1 cellular context compared by ENCODE assay signal in the genomic region with DNA sequence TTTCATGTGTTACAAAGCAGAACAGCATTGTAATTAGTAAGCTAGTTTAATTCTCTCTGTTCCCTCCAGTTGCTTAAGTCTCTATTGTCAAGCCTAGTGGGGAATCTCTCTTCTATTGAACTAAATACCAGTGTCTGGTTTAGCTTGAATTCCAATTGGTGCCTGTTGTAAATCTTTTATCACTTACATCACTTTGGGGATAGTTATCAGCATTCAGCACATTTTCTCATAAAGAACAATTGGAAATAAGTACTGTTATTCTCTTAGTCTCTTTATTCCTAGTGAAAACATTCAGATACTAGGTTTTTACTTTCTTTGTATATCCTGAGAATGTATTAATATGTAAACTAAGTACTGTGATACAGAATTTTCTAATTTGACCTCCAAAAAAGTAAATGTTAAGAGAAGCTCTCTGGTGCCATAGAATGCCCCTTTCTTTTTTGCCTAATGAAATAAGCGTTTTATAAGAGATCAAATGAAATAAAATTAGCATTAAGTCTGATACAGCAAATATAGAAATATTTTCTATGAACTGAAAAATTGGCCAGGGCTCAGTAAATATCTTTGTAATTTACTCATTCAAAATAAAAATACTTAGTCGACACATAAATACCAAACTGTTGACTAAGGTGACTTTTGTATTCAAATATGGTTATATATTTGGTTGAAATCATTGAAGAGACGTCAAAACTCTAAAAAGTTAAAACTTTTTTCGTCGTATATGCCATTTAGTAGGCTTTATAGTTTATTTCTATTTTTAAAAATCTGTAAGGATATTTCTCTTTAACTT.
TF ChIP-seq lines count a peak whose summit lies in the region.

No MANE protein-coding gene starts in this region.

TF ChIP-seq in HCT116, 20 proteins besides CTCF, POLR2A, EP300 and RAD21 (continued from another document):
- TF ChIP-seq EZH2phosphoT487 (IDR thresholded peaks at IDR 0.05; ENCODE audit: borderline replicate concordance) (no peak), TCF7L2 (IDR thresholded peaks at IDR 0.05; ENCODE audit: borderline replicate concordance, extremely low read depth, insufficient read depth, insufficient read length) (no peak), CBX3 (IDR thresholded peaks at IDR 0.05; ENCODE audit: low read depth) (no peak), POLR2AphosphoS5 (IDR thresholded peaks at IDR 0.05; ENCODE audit: low read depth, low read length) (no peak), YY1 (IDR thresholded peaks at IDR 0.05; ENCODE audit: extremely low read depth, insufficient replicate concordance, low read depth, low read length) (no peak), ZFX (IDR thresholded peaks at IDR 0.05) (no peak), JUND (IDR thresholded peaks at IDR 0.05) (no peak), ELF1 (IDR thresholded peaks at IDR 0.05; ENCODE audit: borderline replicate concordance, low read depth) (no peak), EGR1 (IDR thresholded peaks at IDR 0.05; ENCODE audit: low read depth) (no peak)
